Comparison of ENCODE assay signal across 18 cellular contexts in the genomic region with DNA sequence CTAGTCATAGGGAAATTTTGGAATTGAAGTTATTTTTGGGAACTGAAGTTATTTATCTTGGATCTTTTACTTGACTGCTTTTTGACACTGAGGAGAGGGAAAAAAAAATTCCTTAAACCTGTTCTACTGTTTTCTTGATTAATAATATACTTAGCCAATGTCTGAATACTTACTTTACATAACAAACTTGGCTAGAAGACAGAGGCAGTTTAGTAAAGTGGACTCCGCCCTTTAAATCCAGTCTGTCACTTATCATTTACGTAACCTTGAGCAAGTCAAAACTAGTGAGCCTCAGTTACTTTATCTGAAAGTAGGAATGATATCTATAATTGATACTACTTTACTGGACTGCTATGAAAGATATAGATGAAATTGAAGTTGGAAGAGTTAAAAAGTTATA. TPM values are rescaled to one million over a fixed set of nuclear protein-coding genes. Genes with fewer than 3 reads are reported as not detected.
A peak's percentile ranks its signal among the peaks of the same experiment; 100 is the strongest.
DNase-seq lines count a peak whose midpoint lies in the region; ATAC-seq and TF ChIP-seq lines count a peak whose summit lies in the region.
"Had no signal": no experiment of that assay in that cellular context is flagged by ENCODE, and none has a peak within 500 bp of the region (broad histone marks: within the 10 kb centered on the region; RNA-seq: fewer than 3 reads in every experiment).

No MANE protein-coding gene starts in this region.

- DNase-seq in Calu3: no peak
- no peak for DNase-seq in effector memory CD8-positive, alpha-beta T cell
- DNase-seq in kidney tubule cell (ENCODE audit: low spot score): peak; percentile 26
- no peak for DNase-seq in NCI-H1092 treated with DMSO at 0.1 percent for 48 hours (lab: John Stamatoyannopoulos, UW)
- DNase-seq in GM19238 (ENCODE audit: insufficient read length, low spot score): no peak
- no peak for DNase-seq in RKO (ENCODE audit: low spot score)
- DNase-seq: CD8-positive, alpha-beta memory T cell; GDM1; Kasumi-1; MM.1S; NCI-H1105; NCI-H1694; NCI-H345; NCI-H69; SHP77 treated with DMSO at 0.1 percent for 48 hours had no signal

- TF ChIP-seq CTCF in Calu3 (IDR thresholded peaks at IDR 0.05; ENCODE audit: unreplicated experiment) (no peak), nephron (IDR thresholded peaks at IDR 0.05; ENCODE audit: unreplicated experiment in 3 of 3) (no peak)

- CTCF ChIA-PET in Calu3 (lab: Charles Lee): no interaction called here

- no TSS peak for BruUV-seq in Calu3 (replicated peaks; lab: Mats Ljungman, UMichigan)

- H3K36me3 Mint-ChIP-seq in Calu3 (ENCODE audit: insufficient read depth, unreplicated experiment): peaks cover 37% of the 10 kb centered on the region
- H3K36me3 Mint-ChIP-seq in effector memory CD8-positive, alpha-beta T cell (ENCODE audit: insufficient read depth): peaks cover 15% of the 10 kb centered on the region
- peaks cover 37% of the 10 kb centered on the region for H3K36me3 Mint-ChIP-seq in nephron (ENCODE audit: low read depth)

- intact Hi-C loops in Calu3 (cut with micrococcal nuclease; ENCODE audit: unreplicated experiment): loop anchor here (2.0 to 5.0 kb wide), 3 partner anchors 15 to 219 kb away; no protein-coding TSS in a partner anchor

- H3K9me3 Mint-ChIP-seq in Calu3 (ENCODE audit: low read depth, unreplicated experiment): no peaks in the 10 kb centered on the region
- no peaks in the 10 kb centered on the region for H3K9me3 Mint-ChIP-seq in effector memory CD8-positive, alpha-beta T cell
- peaks cover 4% of the 10 kb centered on the region for H3K9me3 Mint-ChIP-seq in nephron
- H3K9me3 Mint-ChIP-seq: CD8-positive, alpha-beta memory T cell had no signal

- H3K27me3 Mint-ChIP-seq in Calu3 (ENCODE audit: unreplicated experiment) (no peaks in the 10 kb centered on the region), nephron (ENCODE audit: low read depth) (no peaks in the 10 kb centered on the region)
- no peaks in the 10 kb centered on the region for H3K27me3 Mint-ChIP-seq in effector memory CD8-positive, alpha-beta T cell
- H3K27me3 Mint-ChIP-seq: CD8-positive, alpha-beta memory T cell had no signal

- H3K4me3 Mint-ChIP-seq in Calu3 (ENCODE audit: low read depth, unreplicated experiment) (no peak overlapping the region), nephron (no peak overlapping the region)
- no peak overlapping the region for H3K4me3 Mint-ChIP-seq in effector memory CD8-positive, alpha-beta T cell
- H3K4me3 Mint-ChIP-seq: CD8-positive, alpha-beta memory T cell had no signal

- peaks cover 34% of the 10 kb centered on the region for H3K4me1 Mint-ChIP-seq in Calu3 (ENCODE audit: low read depth, unreplicated experiment)
- peaks cover 29 to 70% of the 10 kb centered on the region in 2 donors for H3K4me1 Mint-ChIP-seq in effector memory CD8-positive, alpha-beta T cell (ENCODE audit: low read depth in 2 of 2)
- H3K4me1 Mint-ChIP-seq in nephron: peaks cover 18% of the 10 kb centered on the region

- H3K27ac Mint-ChIP-seq in Calu3 (ENCODE audit: unreplicated experiment) (peak overlapping the region; percentile 41), nephron (peak overlapping the region; percentile 36 to 68 (median 54))
- peak overlapping the region; percentile 23 to 65 for H3K27ac Mint-ChIP-seq in effector memory CD8-positive, alpha-beta T cell

- ATAC-seq in effector memory CD8-positive, alpha-beta T cell (replicated peaks): no peak
- no peak for ATAC-seq in GM19328 (IDR thresholded peaks at IDR 0.05; ENCODE audit: unreplicated experiment)
- ATAC-seq: GM12878 had no signal

RNA-seq across cellular contexts. Expression of a gene that starts 19.5 kb away (rescaled TPM):
- 413 and 478 TPM in 2 replicates for total RNA-seq in Calu3 (2022)
